Comparison of ENCODE assay signal across 8 cellular contexts in the genomic region with DNA sequence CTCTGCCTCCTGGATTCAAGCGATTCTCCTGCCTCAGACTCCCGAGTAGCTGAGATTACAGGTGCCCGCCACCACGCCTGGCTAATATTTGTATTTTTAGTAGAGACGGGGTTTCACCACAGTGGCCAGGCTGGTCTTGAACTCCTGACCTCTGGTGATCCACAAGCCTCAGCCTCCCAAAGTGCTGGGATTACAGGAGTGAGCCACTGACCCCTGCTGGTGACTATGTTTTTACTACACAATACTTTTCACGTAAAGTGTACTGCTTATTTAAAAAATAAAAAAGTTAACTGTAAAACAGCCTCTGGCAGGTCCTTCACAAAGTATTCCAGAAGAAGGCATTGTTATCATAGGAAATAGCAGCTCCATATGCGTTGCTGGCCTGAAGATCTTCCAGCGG.
A peak's percentile ranks its signal among the peaks of the same experiment; 100 is the strongest.
DNase-seq lines count a peak whose midpoint lies in the region; FAIRE-seq and TF ChIP-seq lines count a peak whose summit lies in the region.
"Not testable (repeated sequence)": the region's sequence is repeated elsewhere in the genome, so short reads cannot be mapped to it uniquely, and the experiment has no call there.

No MANE protein-coding gene starts in this region.

- H3K9me3 ChIP-seq in astrocyte (ENCODE audit: insufficient read depth, low read depth, low read length), result not testable (repeated sequence)

- H4K20me1 ChIP-seq in astrocyte (ENCODE audit: insufficient read depth, low read length), result not testable (repeated sequence)

- not testable (repeated sequence) for H3K36me3 Mint-ChIP-seq in astrocyte (ENCODE audit: low read depth, unreplicated experiment)

- H3K27me3 Mint-ChIP-seq in astrocyte (ENCODE audit: low read depth, unreplicated experiment), result not testable (repeated sequence)

- not testable (repeated sequence) for H2AFZ ChIP-seq in astrocyte (ENCODE audit: low read depth, low read length)

- not testable (repeated sequence) for H3K4me3 Mint-ChIP-seq in astrocyte (ENCODE audit: unreplicated experiment)

- H3K27ac ChIP-seq in astrocyte (ENCODE audit: low read depth, low read length), result not testable (repeated sequence)

- peak; percentile 23 for FAIRE-seq in GM19239 (lab: Jason Lieb, UNC)
- not testable (repeated sequence) for FAIRE-seq in astrocyte (lab: Jason Lieb, UNC)

- not testable (repeated sequence) for H3K4me2 ChIP-seq in astrocyte (ENCODE audit: low read length)

- H3K27me3 ChIP-seq in astrocyte (ENCODE audit: insufficient read depth, low read length), result not testable (repeated sequence)

- H3K4me1 Mint-ChIP-seq in astrocyte (ENCODE audit: low read depth, unreplicated experiment), result not testable (repeated sequence)

- H3K9ac ChIP-seq in astrocyte (ENCODE audit: low read length), result not testable (repeated sequence)

- not testable (repeated sequence) for DNase-seq in AG09309 (ENCODE audit: low read depth); GM19239 (ENCODE audit: insufficient read length, low spot score); astrocyte (ENCODE audit: low read depth)
- DNase-seq in OCI-M1 (lab: John Stamatoyannopoulos, UW), result peak; percentile 34
- peak; percentile 16 for DNase-seq in epithelial cell of esophagus (ENCODE audit: low read depth)
- DNase-seq in iPS DF 4.7 (ENCODE audit: extremely low read depth, low spot score), result peak; percentile 11
- peak; percentile 6 for DNase-seq in renal cortical epithelial cell (ENCODE audit: low read depth)

- H3K36me3 ChIP-seq in astrocyte (ENCODE audit: insufficient read depth, low read length), result not testable (repeated sequence)

- H3K4me3 ChIP-seq in AG09309 (ENCODE audit: control insufficient read depth, low read depth, low read length); astrocyte (ENCODE audit: insufficient read depth, low read depth, low read length); epithelial cell of esophagus (ENCODE audit: low read length): not testable (repeated sequence)

- not testable (repeated sequence) for H3K4me1 ChIP-seq in astrocyte (ENCODE audit: insufficient read depth, low read length)

- TF ChIP-seq CTCF in AG09309 (IDR thresholded peaks at IDR 0.05; ENCODE audit: control insufficient read depth, insufficient read depth, low read depth, low read length, missing control alignments) (peak; percentile 28), LNCAP (IDR thresholded peaks at IDR 0.05) (peak; percentile 54), astrocyte (IDR thresholded peaks at IDR 0.05; ENCODE audit: insufficient read depth, low read depth, low read length) (peak; percentile 6), epithelial cell of esophagus (IDR thresholded peaks at IDR 0.05; ENCODE audit: insufficient read depth, low read depth, low read length, missing control alignments) (peak; percentile 24)

- H3K27ac Mint-ChIP-seq in astrocyte (ENCODE audit: unreplicated experiment), result not testable (repeated sequence)

- H3K9me3 Mint-ChIP-seq in astrocyte (ENCODE audit: unreplicated experiment), result not testable (repeated sequence)

- peaks cover 18% of the 10 kb centered on the region for H3K79me2 ChIP-seq in astrocyte (ENCODE audit: insufficient read depth, low read length)
